In genomic region chr4:113745724-113746123, GRCh38 we compare ENCODE assay signal across 30 cellular contexts.
"Had no signal": no experiment of that assay in that cellular context is flagged by ENCODE, and none has a peak within 500 bp of the region (broad histone marks: within the 10 kb centered on the region; RNA-seq: fewer than 3 reads in every experiment).

No MANE protein-coding gene starts in this region.

- H3K4me1 ChIP-seq: neural progenitor cell, parathyroid adenoma, upper lobe of right lung had no signal

- H3K9ac ChIP-seq: neural progenitor cell, parathyroid adenoma had no signal

- H3K36me3 ChIP-seq: lower lobe of right lung, neural progenitor cell, neutrophil, right atrium auricular region, right lobe of liver, suprapubic skin, thoracic aorta, tibial artery, upper lobe of right lung had no signal

- H3K4me3 ChIP-seq: heart right ventricle, hepatocyte, left lung, lower lobe of right lung, neural progenitor cell, right atrium auricular region, right lobe of liver, skin epidermis, suprapubic skin, thoracic aorta, tibial artery, upper lobe of right lung had no signal

- DNase-seq: heart right ventricle; left colon; left lung; lower lobe of right lung; mammary epithelial cell; mesenchymal stem cell; naive B cell; natural killer cell; nephron progenitor cell; occipital lobe; right lobe of liver; stimulated activated CD4-positive, alpha-beta T cell treated with anti-CD3 and anti-CD28 coated beads, Interleukin-12 subunit alpha, Interleukin-12 subunit beta, amount 100 ng/mL, for 4 hours; stimulated activated CD4-positive, alpha-beta T cell treated with anti-CD3 and anti-CD28 coated beads, Interleukin-15, amount 100 ng/mL, for 24 hours; stimulated activated CD4-positive, alpha-beta T cell treated with anti-CD3 and anti-CD28 coated beads, Interleukin-2, amount 100 ng/mL, for 24 hours; stimulated activated CD4-positive, alpha-beta T cell treated with anti-CD3 and anti-CD28 coated beads, Interleukin-4, amount 100 ng/mL, for 24 hours; stimulated activated naive CD4-positive, alpha-beta T cell; tibial artery; trophoblast cell; upper lobe of right lung had no signal

- H3K9me3 ChIP-seq: heart right ventricle, left lung, lower lobe of right lung, neutrophil, right atrium auricular region, right lobe of liver, suprapubic skin, thoracic aorta, tibial artery, upper lobe of right lung had no signal

- H3K27ac ChIP-seq: hepatocyte, left lung, lower lobe of right lung, neural progenitor cell, neutrophil, parathyroid adenoma, right atrium auricular region, right lobe of liver, skin epidermis, suprapubic skin, thoracic aorta, tibial artery, upper lobe of right lung had no signal

- FAIRE-seq: keratinocyte, urothelium cell line had no signal

- H3K27me3 ChIP-seq: heart right ventricle, hepatocyte, left lung, neural progenitor cell, neutrophil, right atrium auricular region, right lobe of liver, suprapubic skin, tibial artery, upper lobe of right lung had no signal

- ATAC-seq: left colon; left lung; lower lobe of right lung; natural killer cell; right lobe of liver; stimulated activated effector memory CD8-positive, alpha-beta T cell treated with anti-CD3 and anti-CD28 coated beads, Interleukin-12 subunit alpha, Interleukin-12 subunit beta, amount 100 ng/mL, for 72 hours; upper lobe of right lung had no signal
